In genomic region chr20:39716796-39717341, GRCh38 we compare ENCODE assay signal across 36 cellular contexts.
A peak's percentile ranks its signal among the peaks of the same experiment; 100 is the strongest.
DNase-seq lines count a peak whose midpoint lies in the region; ATAC-seq, FAIRE-seq and TF ChIP-seq lines count a peak whose summit lies in the region.
"Had no signal": no experiment of that assay in that cellular context is flagged by ENCODE, and none has a peak within 500 bp of the region (broad histone marks: within the 10 kb centered on the region; RNA-seq: fewer than 3 reads in every experiment).

No MANE protein-coding gene starts in this region.

- H3K4me1 ChIP-seq in RWPE2 (ENCODE audit: insufficient read depth, poor library complexity, severe bottlenecking) (no peaks in the 10 kb centered on the region), HepG2 (ENCODE audit: insufficient read depth, low read length) (no peaks in the 10 kb centered on the region)
- H3K4me1 ChIP-seq: Caco-2, heart left ventricle, right lobe of liver, stomach, thyroid gland had no signal

- in situ Hi-C loops in HepG2 (cut with HindIII; ENCODE audit: extremely low pct_ligation_motif_present, low pct_unique_long_range_greater_than_20kb) = no loop called here

- H3K36me3 ChIP-seq in RWPE2 (ENCODE audit: low read depth) (no peaks in the 10 kb centered on the region), HepG2 (replicated peaks in 1 of 2; ENCODE audit: control insufficient read depth in 1 of 2, insufficient read depth in 2 of 2, low read length in 2 of 2) (no peaks in the 10 kb centered on the region)
- H3K36me3 ChIP-seq: heart left ventricle, right lobe of liver, stomach, thyroid gland had no signal

- no peak for TF ChIP-seq RAD21 in HepG2 (CRISPR knock-in tag; IDR thresholded peaks at IDR 0.05)

- no peak for FAIRE-seq in HepG2 (lab: Jason Lieb, UNC)
- FAIRE-seq: H54, keratinocyte had no signal

- no peak overlapping the region for H3K4me2 ChIP-seq in HepG2 (ENCODE audit: low read depth, low read length)

- H4K20me1 ChIP-seq in HepG2 (ENCODE audit: insufficient read depth, low read length) = no peaks in the 10 kb centered on the region

- no peak for TF ChIP-seq POLR2A in HepG2 (IDR thresholded peaks at IDR 0.05; ENCODE audit: insufficient read depth in 1 of 2, low read depth in 2 of 2, low read length in 2 of 2)

- H3K27me3 ChIP-seq in RWPE2 (ENCODE audit: insufficient read depth, poor library complexity, severe bottlenecking) = no peaks in the 10 kb centered on the region
- H3K27me3 ChIP-seq in HepG2 (ENCODE audit: control insufficient read depth in 1 of 2, insufficient read depth in 2 of 2, low read length in 2 of 2) = no peaks in the 10 kb centered on the region
- H3K27me3 ChIP-seq: heart left ventricle, right lobe of liver, stomach, thyroid gland had no signal

- TF ChIP-seq CTCF in RWPE2 (IDR thresholded peaks at IDR 0.05; ENCODE audit: poor library complexity, severe bottlenecking) (no peak), fibroblast of mammary gland (conservative IDR thresholded peaks at IDR 0.05; ENCODE audit: control insufficient read depth, insufficient read depth, low read depth, low read length) (no peak), HepG2 (CRISPR knock-in tag; IDR thresholded peaks at IDR 0.05) (no peak)

- intact Hi-C loops in HepG2 (cut with micrococcal nuclease; ENCODE audit: unreplicated experiment) = no loop called here

- CTCF ChIA-PET in HepG2 (lab: Yijun Ruan, JAX; ENCODE audit: low intra/inter-chr PET ratio, low total read pairs) = no interaction called here

- POLR2A ChIA-PET in HepG2 (lab: Yijun Ruan, JAX) = no interaction called here

- no peaks in the 10 kb centered on the region for H3K79me2 ChIP-seq in HepG2 (ENCODE audit: insufficient read depth, low read length)

- TF ChIP-seq EP300 in HepG2 (IDR thresholded peaks at IDR 0.05; ENCODE audit: low read depth in 2 of 2, low read length in 2 of 2) (no peak), HepG2 (CRISPR knock-in tag; IDR thresholded peaks at IDR 0.05; ENCODE audit: borderline replicate concordance) (no peak)

- ATAC-seq in HG02798 (IDR thresholded peaks at IDR 0.05; ENCODE audit: poor library complexity, unreplicated experiment) (peak; percentile 40), RWPE2 (ENCODE audit: low read depth) (peak; percentile 46; the same call in 1 of the 3 replicates), HepG2 (no peak), GM21360 (IDR thresholded peaks at IDR 0.05; ENCODE audit: unreplicated experiment) (no peak)
- ATAC-seq: activated CD8-positive, alpha-beta memory T cell treated with anti-CD3 and anti-CD28 coated beads, Interleukin-2, amount 10 ng/mL, durations not matched to agents 7 days and 5 days; activated T-cell treated with anti-CD3 and anti-CD28 coated beads, Interleukin-2, amount 50 U/mL, for 4 hours; heart left ventricle; naive thymus-derived CD4-positive, alpha-beta T cell; right lobe of liver had no signal

- DNase-seq in RWPE2 (ENCODE audit: low spot score) = no peak
- DNase-seq in fibroblast of mammary gland (ENCODE audit: low read depth) = peak; percentile 59
- no peak for DNase-seq in HepG2 (ENCODE audit: low spot score)
- no peak for DNase-seq in GM19240 (ENCODE audit: insufficient read length, low spot score)
- DNase-seq in AG20443 (ENCODE audit: low spot score) = no peak
- DNase-seq: activated B cell treated with CpG ODN at 0.5 μM for 24 hours; activated CD4-positive, alpha-beta T cell treated with anti-CD3 and anti-CD28 coated beads, Interleukin-2, amount 50 U/mL, for 4 hours; activated CD8-positive, alpha-beta memory T cell treated with anti-CD3 and anti-CD28 coated beads, Interleukin-2, amount 10 ng/mL, durations not matched to agents 7 days and 5 days; activated gamma-delta T cell; activated naive CD8-positive, alpha-beta T cell treated with anti-CD3 and anti-CD28 coated beads for 36 hours; activated T-cell treated with anti-CD3 and anti-CD28 coated beads, Interleukin-2, amount 50 U/mL, for 4 hours; anterior cingulate cortex; Caco-2; DMS53; effector memory CD4-positive, alpha-beta T cell; heart left ventricle; KG1; midbrain; naive thymus-derived CD4-positive, alpha-beta T cell; NCI-H1417; NCI-H2081 treated with DMSO at 0.1 percent for 48 hours; NCI-H345; NCI-H69; right lobe of liver; SIG-M5; stimulated activated CD4-positive, alpha-beta T cell treated with anti-CD3 and anti-CD28 coated beads, Interleukin-2, amount 100 ng/mL, for 48 hours; stomach; SW 1271; T1000; thyroid gland had no signal

- no peak overlapping the region for H3K27ac ChIP-seq in RWPE2 (ENCODE audit: poor library complexity, severe bottlenecking)
- no peak overlapping the region for H3K27ac ChIP-seq in HepG2 (ENCODE audit: extremely low read length, insufficient read depth, low read length)
- H3K27ac ChIP-seq: C4-2B, coronary artery, heart left ventricle, right lobe of liver, stomach, thyroid gland had no signal

- no peak overlapping the region for H2AFZ ChIP-seq in HepG2 (ENCODE audit: low read length)

- H3K9me3 ChIP-seq in RWPE2 (ENCODE audit: severe bottlenecking) (peaks cover 5% of the 10 kb centered on the region), HepG2 (ENCODE audit: low read length) (peaks cover 95% of the 10 kb centered on the region)
- H3K9me3 ChIP-seq: heart left ventricle, right lobe of liver, stomach, thyroid gland had no signal

- WGBS in HepG2 (ENCODE audit: low lambda C conversion rate) = 0% methylated on average over 1 of the region's 1 CpG

- H3K4me3 ChIP-seq in RWPE2 (ENCODE audit: severe bottlenecking) (no peak overlapping the region), fibroblast of mammary gland (ENCODE audit: control insufficient read depth, low read depth, low read length) (no peak overlapping the region), HepG2 (replicated peaks in 1 of 3; ENCODE audit: insufficient read depth in 1 of 3, low read depth in 2 of 3, low read length in 3 of 3) (no peak overlapping the region)
- H3K4me3 ChIP-seq: coronary artery, heart left ventricle, right lobe of liver, stomach, thyroid gland had no signal

- BruUV-seq in HepG2 (replicated peaks; lab: Mats Ljungman, UMichigan) = no TSS peak

- H3K9ac ChIP-seq in HepG2 (ENCODE audit: insufficient read depth, low read depth, low read length) = no peak overlapping the region

TF ChIP-seq in HepG2, 621 proteins besides CTCF, POLR2A, EP300 and RAD21:
- no peak for TF ChIP-seq SP5 (CRISPR knock-in tag; IDR thresholded peaks at IDR 0.05; ENCODE audit: borderline replicate concordance, low read depth)
- no peak for TF ChIP-seq ZNF34 (CRISPR knock-in tag; IDR thresholded peaks at IDR 0.05; ENCODE audit: borderline replicate concordance)
- no peak for TF ChIP-seq ZNF337 (CRISPR knock-in tag; IDR thresholded peaks at IDR 0.05; ENCODE audit: borderline replicate concordance, low read depth)
- TF ChIP-seq ZNF484 (CRISPR knock-in tag; IDR thresholded peaks at IDR 0.05; ENCODE audit: borderline replicate concordance, low read depth) = no peak
- TF ChIP-seq ZNF790 (CRISPR knock-in tag; IDR thresholded peaks at IDR 0.05; ENCODE audit: borderline replicate concordance) = no peak
- no peak for TF ChIP-seq ZNF124 (CRISPR knock-in tag; IDR thresholded peaks at IDR 0.05)
- no peak for TF ChIP-seq ZNF687 (CRISPR knock-in tag; IDR thresholded peaks at IDR 0.05)
- TF ChIP-seq RFXAP (CRISPR knock-in tag; IDR thresholded peaks at IDR 0.05; ENCODE audit: borderline replicate concordance) = no peak
- TF ChIP-seq NR0B2 (CRISPR knock-in tag; IDR thresholded peaks at IDR 0.05) = no peak
- no peak for TF ChIP-seq SIX4 (CRISPR knock-in tag; IDR thresholded peaks at IDR 0.05)
- no peak for TF ChIP-seq RFX3 (CRISPR knock-in tag; IDR thresholded peaks at IDR 0.05)
- TF ChIP-seq PCBP2 (optimal IDR thresholded peaks at IDR 0.05; ENCODE audit: low read depth, low read length, poor library complexity, severe bottlenecking) = no peak
- TF ChIP-seq ZNF446 (CRISPR knock-in tag; IDR thresholded peaks at IDR 0.05) = no peak
- TF ChIP-seq ZNF605 (CRISPR knock-in tag; IDR thresholded peaks at IDR 0.05) = no peak

Comparison
In these comparisons a context has a peak if more than half of its experiments do, and no peak if none do; other contexts are left out.
1. ATAC-seq: peak in HG02798 (single experiment) and RWPE2 (single experiment); none in HepG2 (single experiment) and GM21360 (single experiment).